Comparison of ENCODE assay signal across 2 cellular contexts in genomic region chr1:100250807-100251206, GRCh38.
A peak's percentile ranks its signal among the peaks of the same experiment; 100 is the strongest.
TF ChIP-seq lines count a peak whose summit lies in the region.

No MANE protein-coding gene starts in this region.

TF ChIP-seq in HCT116, 20 proteins besides CTCF, POLR2A, EP300 and RAD21:
- TF ChIP-seq EZH2phosphoT487 (IDR thresholded peaks at IDR 0.05; ENCODE audit: borderline replicate concordance) (no peak), REST (IDR thresholded peaks at IDR 0.05; ENCODE audit: low read depth) (no peak), ATF3 (IDR thresholded peaks at IDR 0.05) (no peak), CBX3 (IDR thresholded peaks at IDR 0.05; ENCODE audit: low read depth) (no peak), SP1 (IDR thresholded peaks at IDR 0.05; ENCODE audit: low read depth) (no peak), ELF1 (IDR thresholded peaks at IDR 0.05; ENCODE audit: borderline replicate concordance, low read depth) (no peak), TCF7L2 (IDR thresholded peaks at IDR 0.05; ENCODE audit: borderline replicate concordance, extremely low read depth, insufficient read depth, insufficient read length) (no peak), ZFX (IDR thresholded peaks at IDR 0.05) (no peak), POLR2AphosphoS5 (IDR thresholded peaks at IDR 0.05; ENCODE audit: low read depth, low read length) (no peak), ZNF274 (IDR thresholded peaks at IDR 0.05; ENCODE audit: low read depth, low read length) (no peak), SRF (IDR thresholded peaks at IDR 0.05; ENCODE audit: low read depth) (no peak), JUND (IDR thresholded peaks at IDR 0.05) (no peak), EGR1 (IDR thresholded peaks at IDR 0.05; ENCODE audit: low read depth) (no peak), FOSL1 (IDR thresholded peaks at IDR 0.05; ENCODE audit: low read depth) (no peak), CEBPB (IDR thresholded peaks at IDR 0.05; ENCODE audit: low read depth) (no peak), EZH2 (IDR thresholded peaks at IDR 0.05) (no peak), YY1 (IDR thresholded peaks at IDR 0.05; ENCODE audit: extremely low read depth, insufficient replicate concordance, low read depth, low read length) (no peak), SIN3A (IDR thresholded peaks at IDR 0.05; ENCODE audit: low read depth) (no peak)
- TF ChIP-seq, protein P1, sequence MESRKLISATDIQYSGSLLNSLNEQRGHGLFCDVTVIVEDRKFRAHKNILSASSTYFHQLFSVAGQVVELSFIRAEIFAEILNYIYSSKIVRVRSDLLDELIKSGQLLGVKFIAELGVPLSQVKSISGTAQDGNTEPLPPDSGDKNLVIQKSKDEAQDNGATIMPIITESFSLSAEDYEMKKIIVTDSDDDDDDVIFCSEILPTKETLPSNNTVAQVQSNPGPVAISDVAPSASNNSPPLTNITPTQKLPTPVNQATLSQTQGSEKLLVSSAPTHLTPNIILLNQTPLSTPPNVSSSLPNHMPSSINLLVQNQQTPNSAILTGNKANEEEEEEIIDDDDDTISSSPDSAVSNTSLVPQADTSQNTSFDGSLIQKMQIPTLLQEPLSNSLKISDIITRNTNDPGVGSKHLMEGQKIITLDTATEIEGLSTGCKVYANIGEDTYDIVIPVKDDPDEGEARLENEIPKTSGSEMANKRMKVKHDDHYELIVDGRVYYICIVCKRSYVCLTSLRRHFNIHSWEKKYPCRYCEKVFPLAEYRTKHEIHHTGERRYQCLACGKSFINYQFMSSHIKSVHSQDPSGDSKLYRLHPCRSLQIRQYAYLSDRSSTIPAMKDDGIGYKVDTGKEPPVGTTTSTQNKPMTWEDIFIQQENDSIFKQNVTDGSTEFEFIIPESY (IDR thresholded peaks at IDR 0.05; ENCODE audit: extremely low read depth, insufficient replicate concordance, low read length), result no peak
- TF ChIP-seq, protein P2, sequence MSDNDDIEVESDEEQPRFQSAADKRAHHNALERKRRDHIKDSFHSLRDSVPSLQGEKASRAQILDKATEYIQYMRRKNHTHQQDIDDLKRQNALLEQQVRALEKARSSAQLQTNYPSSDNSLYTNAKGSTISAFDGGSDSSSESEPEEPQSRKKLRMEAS (IDR thresholded peaks at IDR 0.05), result no peak

TF ChIP-seq in K562, 482 proteins besides CTCF, POLR2A, EP300 and RAD21:
- TF ChIP-seq, protein P3, sequence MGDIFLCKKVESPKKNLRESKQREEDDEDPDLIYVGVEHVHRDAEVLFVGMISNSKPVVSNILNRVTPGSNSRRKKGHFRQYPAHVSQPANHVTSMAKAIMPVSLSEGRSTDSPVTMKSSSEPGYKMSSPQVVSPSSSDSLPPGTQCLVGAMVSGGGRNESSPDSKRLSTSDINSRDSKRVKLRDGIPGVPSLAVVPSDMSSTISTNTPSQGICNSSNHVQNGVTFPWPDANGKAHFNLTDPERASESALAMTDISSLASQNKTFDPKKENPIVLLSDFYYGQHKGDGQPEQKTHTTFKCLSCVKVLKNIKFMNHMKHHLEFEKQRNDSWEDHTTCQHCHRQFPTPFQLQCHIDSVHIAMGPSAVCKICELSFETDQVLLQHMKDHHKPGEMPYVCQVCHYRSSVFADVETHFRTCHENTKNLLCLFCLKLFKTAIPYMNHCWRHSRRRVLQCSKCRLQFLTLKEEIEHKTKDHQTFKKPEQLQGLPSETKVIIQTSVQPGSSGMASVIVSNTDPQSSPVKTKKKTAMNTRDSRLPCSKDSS (IDR thresholded peaks at IDR 0.05; ENCODE audit: low read depth, partially characterized antibody), result no peak
- peak; percentile 10 for TF ChIP-seq RBM25 (IDR thresholded peaks at IDR 0.05; ENCODE audit: low read depth, low read length, severe bottlenecking)
- TF ChIP-seq KDM1A (IDR thresholded peaks at IDR 0.05), result peak in 1 of 2 experiments; percentile 29; a peak in 2 of 4 replicates
